8 cellular contexts compared by ENCODE assay signal in genomic region chr10:102461187-102462054, GRCh38. TPM values are rescaled to one million over a fixed set of nuclear protein-coding genes. Genes with fewer than 3 reads are reported as not detected.
DNase-seq lines count a peak whose midpoint lies in the region; ATAC-seq lines count a peak whose summit lies in the region.

No MANE protein-coding gene starts in this region.

- H3K27me3 ChIP-seq in effector memory CD4-positive, alpha-beta T cell (replicated peaks; ENCODE audit: control insufficient read depth, insufficient read depth, low read length, poor library complexity, severe bottlenecking): no peaks in the 10 kb centered on the region

- H3K4me1 ChIP-seq in effector memory CD4-positive, alpha-beta T cell (ENCODE audit: control insufficient read depth, insufficient read depth, low read length, poor library complexity, severe bottlenecking): peaks cover 12% of the 10 kb centered on the region

- DNase-seq in CD1c-positive myeloid dendritic cell (ENCODE audit: extremely low spot score) (peak; percentile 94), HPDE6-E6E7 (ENCODE audit: extremely low spot score) (peak; percentile 99), NK-92 (lab: John Stamatoyannopoulos, UW; ENCODE audit: unreplicated experiment) (peak; percentile 32), mesenteric fat pad (ENCODE audit: low spot score) (peak; percentile 97)
- peak; percentile 75 to 85 (median 83) for DNase-seq in activated CD8-positive, alpha-beta memory T cell treated with anti-CD3 and anti-CD28 coated beads for 48 hours (ENCODE audit: low read depth in 2 of 3, low spot score in 2 of 3)
- DNase-seq in effector memory CD4-positive, alpha-beta T cell: peak; percentile 84 to 91 (median 86)
- peak; percentile 83 for DNase-seq in stimulated activated CD8-positive, alpha-beta memory T cell treated with anti-CD3 and anti-CD28 coated beads, Interleukin-15, amount 100 ng/mL, for 24 hours (ENCODE audit: low read depth)

- H3K4me3 ChIP-seq in effector memory CD4-positive, alpha-beta T cell (ENCODE audit: insufficient read depth, low read depth, low read length, poor library complexity, severe bottlenecking): peak overlapping the region; percentile 63

- ATAC-seq in GM19455 (IDR thresholded peaks at IDR 0.05; ENCODE audit: unreplicated experiment): peak; percentile 87

- peak overlapping the region; percentile 67 for H3K27ac ChIP-seq in effector memory CD4-positive, alpha-beta T cell (ENCODE audit: insufficient read depth, low read length, poor library complexity, severe bottlenecking)

- H3K36me3 ChIP-seq in effector memory CD4-positive, alpha-beta T cell (ENCODE audit: control insufficient read depth, insufficient read depth, low read length): no peaks in the 10 kb centered on the region

- no peaks in the 10 kb centered on the region for H3K9me3 ChIP-seq in effector memory CD4-positive, alpha-beta T cell (ENCODE audit: control insufficient read depth, low read length)

RNA-seq across cellular contexts. Expression of gene C10orf95, which starts 10.1 kb away (rescaled TPM):
- 0.22 TPM for total RNA-seq in mesenteric fat pad

RNA-seq across cellular contexts. Expression of gene CUEDC2, which starts 29.0 kb away (rescaled TPM):
- total RNA-seq in mesenteric fat pad: 42.4 TPM

RNA-seq across cellular contexts. Expression of gene FBXL15, which starts 40.8 kb away (rescaled TPM):
- total RNA-seq in mesenteric fat pad: 15.4 TPM

RNA-seq across cellular contexts. Expression of gene ACTR1A, which starts 41.1 kb away (rescaled TPM):
- total RNA-seq in mesenteric fat pad: 111 TPM

RNA-seq across cellular contexts. Expression of gene SUFU, which starts 42.4 kb away (rescaled TPM):
- total RNA-seq in mesenteric fat pad: 11.6 TPM

Comparison
In these comparisons a context has a peak if more than half of its experiments do, and no peak if none do; other contexts are left out.
1. Peak in every context shown above with its lines: DNase-seq, ATAC-seq, H3K4me3 ChIP-seq and H3K27ac ChIP-seq.
2. DNase-seq: peak in every context shown above with its lines; median percentile 99 in HPDE6-E6E7; 97 in mesenteric fat pad; 94 in CD1c-positive myeloid dendritic cell; 86 in effector memory CD4-positive, alpha-beta T cell; 83 in activated CD8-positive, alpha-beta memory T cell treated with anti-CD3 and anti-CD28 coated beads for 48 hours; 83 in stimulated activated CD8-positive, alpha-beta memory T cell treated with anti-CD3 and anti-CD28 coated beads, Interleukin-15, amount 100 ng/mL, for 24 hours; 32 in NK-92.